Comparison of ENCODE assay signal across 8 cellular contexts in genomic region chr7:81482600-81483186, GRCh38.
DNase-seq lines count a peak whose midpoint lies in the region; ATAC-seq and TF ChIP-seq lines count a peak whose summit lies in the region.

No MANE protein-coding gene starts in this region.

- no peak overlapping the region for H3K4me3 ChIP-seq in WERI-Rb-1 (ENCODE audit: low read depth, low read length)

- peak; percentile 52 for DNase-seq in ACHN
- DNase-seq in LoVo (ENCODE audit: low spot score), result peak; percentile 69
- DNase-seq in WERI-Rb-1, result no peak
- peak; percentile 35 for DNase-seq in kidney tubule cell (ENCODE audit: low spot score)
- DNase-seq in GM19238 (ENCODE audit: insufficient read length, low spot score), result no peak
- no peak for DNase-seq in HuH-7.5 (ENCODE audit: low spot score)

- 0 out of 2 replicates have a peak, but pooled peaks have one; percentile 6 for TF ChIP-seq CTCF in WERI-Rb-1 (IDR thresholded peaks at IDR 0.05; ENCODE audit: low read depth, low read length)

- H3K9me3 ChIP-seq in WERI-Rb-1 (ENCODE audit: severe bottlenecking), result no peaks in the 10 kb centered on the region

- in situ Hi-C loops in ACHN (cut with HindIII; ENCODE audit: low pct_ligation_motif_present, low pct_unique_long_range_greater_than_20kb, low sequenced_read_pairs), result loop anchor here (25.0 kb wide), 2 partner anchors 530 to 1130 kb away; no protein-coding TSS in a partner anchor

- ATAC-seq in GM18511 (IDR thresholded peaks at IDR 0.05; ENCODE audit: unreplicated experiment) (peak; percentile 84), GM19455 (IDR thresholded peaks at IDR 0.05; ENCODE audit: unreplicated experiment) (no peak)

- no peak overlapping the region for H3K27ac ChIP-seq in WERI-Rb-1

- no peaks in the 10 kb centered on the region for H3K27me3 ChIP-seq in WERI-Rb-1 (ENCODE audit: insufficient read depth, low read depth, severe bottlenecking)

- no peaks in the 10 kb centered on the region for H3K36me3 ChIP-seq in WERI-Rb-1

Comparison
In these comparisons a context has a peak if more than half of its experiments do, and no peak if none do; other contexts are left out.
1. DNase-seq: peak in ACHN (single experiment), LoVo (single experiment) and kidney tubule cell (single experiment); none in WERI-Rb-1 (single experiment), GM19238 (single experiment) and HuH-7.5 (single experiment).